Comparison of ENCODE assay signal across 12 cellular contexts in the genomic region with DNA sequence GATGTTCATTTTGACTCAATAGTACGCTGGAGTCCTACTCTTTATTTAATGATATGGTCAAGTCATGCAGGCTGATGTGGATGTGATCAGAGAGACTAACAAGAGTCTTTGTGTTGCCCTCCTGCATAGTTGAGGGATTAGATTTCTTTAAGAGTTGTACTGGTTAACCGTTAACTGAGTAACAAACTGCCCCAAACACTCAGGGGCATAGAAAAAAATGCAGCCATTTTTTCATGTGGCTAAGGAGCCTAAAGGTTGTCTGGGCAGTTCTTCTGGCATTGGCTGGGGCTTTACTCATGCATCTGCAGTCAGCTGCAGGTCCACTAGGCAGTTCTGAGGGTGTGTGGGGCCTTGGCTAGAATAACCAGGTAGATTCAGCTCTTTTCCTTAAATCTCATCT. TPM values are rescaled to one million over a fixed set of nuclear protein-coding genes. Genes with fewer than 3 reads are reported as not detected.
DNase-seq lines count a peak whose midpoint lies in the region; ATAC-seq, FAIRE-seq and TF ChIP-seq lines count a peak whose summit lies in the region.
"Had no signal": no experiment of that assay in that cellular context is flagged by ENCODE, and none has a peak within 500 bp of the region (broad histone marks: within the 10 kb centered on the region; RNA-seq: fewer than 3 reads in every experiment).

No MANE protein-coding gene starts in this region.

- H3K27me3 ChIP-seq in endodermal cell (ENCODE audit: control insufficient read depth, insufficient read depth, low read length, poor library complexity, severe bottlenecking) (no peaks in the 10 kb centered on the region), neural progenitor cell (no peaks in the 10 kb centered on the region), heart left ventricle (peaks cover 0 to 3% (median 0%) of the 10 kb centered on the region in 9 donors)
- H3K27me3 ChIP-seq: ascending aorta had no signal

- no peak overlapping the region for H3K4me3 ChIP-seq in endodermal cell (ENCODE audit: low read length)
- no peak overlapping the region for H3K4me3 ChIP-seq in neural progenitor cell
- no peak overlapping the region for H3K4me3 ChIP-seq in heart left ventricle
- H3K4me3 ChIP-seq: ascending aorta had no signal

- TF ChIP-seq CTCF in endodermal cell (conservative IDR thresholded peaks at IDR 0.05) = no peak
- no peak for TF ChIP-seq CTCF in neural progenitor cell (IDR thresholded peaks at IDR 0.05)
- TF ChIP-seq CTCF in heart left ventricle (IDR thresholded peaks at IDR 0.05) = no peak

- H3K27ac ChIP-seq in endodermal cell (ENCODE audit: low read depth, low read length) (no peak overlapping the region), neural progenitor cell (no peak overlapping the region), heart left ventricle (no peak overlapping the region)
- H3K27ac ChIP-seq: ascending aorta had no signal

- peaks cover 19% of the 10 kb centered on the region for H3K4me1 Mint-ChIP-seq in endodermal cell
- H3K4me1 Mint-ChIP-seq in neural progenitor cell = peaks cover 12% of the 10 kb centered on the region

- H3K36me3 Mint-ChIP-seq in endodermal cell (ENCODE audit: low read depth) (no peaks in the 10 kb centered on the region), neural progenitor cell (no peaks in the 10 kb centered on the region)

- peaks cover 3% of the 10 kb centered on the region for H3K4me1 ChIP-seq in endodermal cell (ENCODE audit: control insufficient read depth, insufficient read depth, low read length)
- peaks cover 7% of the 10 kb centered on the region for H3K4me1 ChIP-seq in neural progenitor cell
- H3K4me1 ChIP-seq in heart left ventricle = peaks cover 0 to 6% (median 0%) of the 10 kb centered on the region in 12 donors
- H3K4me1 ChIP-seq: ascending aorta had no signal

- H3K27ac Mint-ChIP-seq in endodermal cell (peak overlapping the region; percentile 74), neural progenitor cell (no peak overlapping the region)

- 78 to 80% methylated on average over 1 to 2 of the region's 2 CpGs for WGBS in endodermal cell (ENCODE audit: insufficient coverage in 1 of 2, insufficient read length in 1 of 2), 2 experiments
- WGBS in heart left ventricle, 4 donors = 79 to 88% (median 83%) methylated on average over 2 of the region's 2 CpGs

- H3K9ac ChIP-seq in endodermal cell (ENCODE audit: extremely low read depth, low read length, poor library complexity, severe bottlenecking) = no peak overlapping the region
- H3K9ac ChIP-seq in neural progenitor cell = no peak overlapping the region

- H3K27me3 Mint-ChIP-seq in endodermal cell (ENCODE audit: insufficient read depth) = no peaks in the 10 kb centered on the region
- H3K27me3 Mint-ChIP-seq in neural progenitor cell (ENCODE audit: insufficient read depth, low read depth) = no peaks in the 10 kb centered on the region

- no peak overlapping the region for H3K4me2 ChIP-seq in neural progenitor cell

- H2AFZ ChIP-seq in neural progenitor cell (replicated peaks) = peak overlapping the region; percentile 17

- intact Hi-C loops in heart left ventricle (cut with DNase I) = loop anchor here in 3 of 10 donors (10.0 kb wide), 3 partner anchors 155 to 215 kb away; no protein-coding TSS in a partner anchor

- no peak for TF ChIP-seq POLR2A in heart left ventricle (IDR thresholded peaks at IDR 0.05)

- H3K9me3 ChIP-seq in endodermal cell (ENCODE audit: control insufficient read depth, low read length) = no peaks in the 10 kb centered on the region
- no peaks in the 10 kb centered on the region for H3K9me3 ChIP-seq in neural progenitor cell (ENCODE audit: low read depth)
- no peaks in the 10 kb centered on the region for H3K9me3 ChIP-seq in heart left ventricle
- H3K9me3 ChIP-seq: ascending aorta had no signal

- DNase-seq in DMS53 treated with DMSO at 0.1 percent for 48 hours (lab: John Stamatoyannopoulos, UW; ENCODE audit: unreplicated experiment) (peak; percentile 66), HK-2 (ENCODE audit: unreplicated experiment) (peak; percentile 38), endodermal cell (no peak), neural progenitor cell (ENCODE audit: low spot score) (peak; percentile 10), heart left ventricle (no peak), HTR-8/SVneo (ENCODE audit: insufficient read length, low spot score) (no peak)
- DNase-seq: head of caudate nucleus, KBM-7, NCI-H1694 treated with DMSO at 0.1 percent for 48 hours, retina had no signal

- no peaks in the 10 kb centered on the region for H3F3A ChIP-seq in neural progenitor cell (ENCODE audit: low read depth)

- H3K4me3 Mint-ChIP-seq in endodermal cell (no peak overlapping the region), neural progenitor cell (no peak overlapping the region)

- no peaks in the 10 kb centered on the region for H3K36me3 ChIP-seq in endodermal cell (ENCODE audit: control insufficient read depth, insufficient read depth, low read length)
- H3K36me3 ChIP-seq in neural progenitor cell = no peaks in the 10 kb centered on the region
- no peaks in the 10 kb centered on the region for H3K36me3 ChIP-seq in heart left ventricle
- H3K36me3 ChIP-seq: ascending aorta had no signal

- H4K20me1 ChIP-seq in neural progenitor cell (ENCODE audit: low read depth) = no peaks in the 10 kb centered on the region

- no peaks in the 10 kb centered on the region for H3K79me2 ChIP-seq in neural progenitor cell (ENCODE audit: low read depth)

- no peak for FAIRE-seq in HTR-8/SVneo (lab: Jason Lieb, UNC)

- no peaks in the 10 kb centered on the region for H3K9me3 Mint-ChIP-seq in endodermal cell
- no peaks in the 10 kb centered on the region for H3K9me3 Mint-ChIP-seq in neural progenitor cell

- ATAC-seq in heart left ventricle (no peak), GM21367 (IDR thresholded peaks at IDR 0.05; ENCODE audit: unreplicated experiment) (no peak)

RNA-seq across cellular contexts. Expression of gene DOCK10, which starts 32.5 kb away (rescaled TPM):
- total RNA-seq in endodermal cell = 1 to 10 TPM in 1 of 2 donors, under 1 TPM in 1; 0.44 to 1.4 TPM
- polyA plus RNA-seq in endodermal cell (2013, experiment 1 of 2) = 1.8 TPM
- 3.0 TPM for polyA plus RNA-seq in endodermal cell (2013, experiment 2 of 2)
- total RNA-seq in neural progenitor cell (ENCODE audit: low replicate concordance) = 1.1 and 1.5 TPM in 2 replicates
- total RNA-seq in heart left ventricle = 10 to 100 TPM in 1 of 9 donors, 1 to 10 TPM in 7, under 1 TPM in 1; 0.31 to 28.6 (median 2.1) TPM
- 1 to 10 TPM; 1.0 to 2.0 TPM for polyA plus RNA-seq in heart left ventricle

Comparison
In these comparisons a context has a peak if more than half of its experiments do, and no peak if none do; other contexts are left out.
1. DNase-seq: peak in DMS53 treated with DMSO at 0.1 percent for 48 hours (single experiment), HK-2 (single experiment) and neural progenitor cell (single experiment); none in endodermal cell (single experiment), heart left ventricle (0 of 5) and HTR-8/SVneo (single experiment).